Comparison of ENCODE assay signal across 20 cellular contexts in the genomic region with DNA sequence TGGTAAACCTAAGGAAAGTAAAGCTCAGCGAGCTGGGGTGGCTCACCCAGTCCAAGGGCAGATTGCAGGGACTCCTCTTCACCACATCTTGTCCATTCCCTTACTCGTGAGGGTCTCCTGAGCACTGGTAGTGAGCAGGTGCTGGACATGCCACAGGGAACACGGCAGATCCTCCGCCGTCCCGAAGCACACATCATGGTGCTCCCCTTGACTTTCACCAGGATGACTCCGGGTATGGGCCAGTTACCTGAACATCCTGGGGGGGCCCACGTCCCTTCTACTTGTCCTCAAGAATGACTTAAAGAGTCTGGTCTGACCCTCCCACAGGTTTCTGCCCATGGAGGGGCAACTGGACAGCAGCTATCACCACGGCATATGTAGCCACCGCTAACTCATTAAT. TPM values are rescaled to one million over a fixed set of nuclear protein-coding genes. Genes with fewer than 3 reads are reported as not detected.
DNase-seq lines count a peak whose midpoint lies in the region; ATAC-seq, FAIRE-seq and TF ChIP-seq lines count a peak whose summit lies in the region.
"Had no signal": no experiment of that assay in that cellular context is flagged by ENCODE, and none has a peak within 500 bp of the region (broad histone marks: within the 10 kb centered on the region; RNA-seq: fewer than 3 reads in every experiment).

No MANE protein-coding gene starts in this region.

- H3K4me1 ChIP-seq in right atrium auricular region (no peaks in the 10 kb centered on the region), endothelial cell of umbilical vein (ENCODE audit: control insufficient read depth, extremely low read depth, insufficient read depth, low read length) (no peaks in the 10 kb centered on the region)
- H3K4me1 ChIP-seq: Caco-2 had no signal

- no peak overlapping the region for H3K4me3 Mint-ChIP-seq in progenitor cell of endocrine pancreas (ENCODE audit: low read depth)
- H3K4me3 Mint-ChIP-seq: CD14-positive monocyte, HFFc6 had no signal

- peak; percentile 28 for DNase-seq in Right ventricle myocardium inferior (ENCODE audit: missing footprints)
- no peak for DNase-seq in right atrium auricular region (ENCODE audit: low spot score)
- no peak for DNase-seq in GM12892 (ENCODE audit: insufficient read length)
- DNase-seq in endothelial cell of umbilical vein (ENCODE audit: low read depth, low spot score): no peak
- DNase-seq in progenitor cell of endocrine pancreas (ENCODE audit: low spot score, unreplicated experiment): no peak
- DNase-seq in putamen (ENCODE audit: low spot score): no peak
- DNase-seq in CD1c-positive myeloid dendritic cell (ENCODE audit: extremely low spot score): no peak
- DNase-seq: DMS53, HFFc6, NCI-H1092, NCI-H146, NCI-H2081, NCI-H510A, NCI-H82 had no signal

- no peaks in the 10 kb centered on the region for H3K79me2 ChIP-seq in endothelial cell of umbilical vein (ENCODE audit: control insufficient read depth, insufficient read depth, low read length)

- H3K27me3 Mint-ChIP-seq in progenitor cell of endocrine pancreas: no peaks in the 10 kb centered on the region

- no peak overlapping the region for H2AFZ ChIP-seq in endothelial cell of umbilical vein (ENCODE audit: low read depth, low read length)

- H3K9me3 ChIP-seq in right atrium auricular region (no peaks in the 10 kb centered on the region), endothelial cell of umbilical vein (replicated peaks; ENCODE audit: control insufficient read depth, insufficient read depth, low read length) (no peaks in the 10 kb centered on the region)
- H3K9me3 ChIP-seq: Caco-2 had no signal

- no peaks in the 10 kb centered on the region for H3K4me1 Mint-ChIP-seq in progenitor cell of endocrine pancreas (ENCODE audit: low read depth)
- H3K4me1 Mint-ChIP-seq: CD14-positive monocyte had no signal

- POLR2A ChIA-PET in endothelial cell of umbilical vein (lab: Charles Lee): no interaction called here

- no peak overlapping the region for H3K4me2 ChIP-seq in endothelial cell of umbilical vein (ENCODE audit: insufficient read depth, low read length)

- no peak overlapping the region for H3K27ac ChIP-seq in right atrium auricular region
- no peak overlapping the region for H3K27ac ChIP-seq in endothelial cell of umbilical vein (ENCODE audit: insufficient read depth, low read depth, low read length)

- H4K20me1 ChIP-seq in endothelial cell of umbilical vein (replicated peaks; ENCODE audit: control insufficient read depth, extremely low read depth, insufficient read depth, low read length): no peaks in the 10 kb centered on the region

- TF ChIP-seq CTCF in right atrium auricular region (IDR thresholded peaks at IDR 0.05) (no peak), endothelial cell of umbilical vein (IDR thresholded peaks at IDR 0.05; ENCODE audit: extremely low read depth in 1 of 2, insufficient read depth in 1 of 2, low read depth in 1 of 2, low read length in 2 of 2) (no peak), progenitor cell of endocrine pancreas (IDR thresholded peaks at IDR 0.05; ENCODE audit: unreplicated experiment) (no peak)

- H3K9ac ChIP-seq in endothelial cell of umbilical vein (replicated peaks; ENCODE audit: extremely low read depth, insufficient read depth, low read length): no peak overlapping the region

- ATAC-seq in Right ventricle myocardium inferior (no peak), GM21825 (IDR thresholded peaks at IDR 0.05; ENCODE audit: unreplicated experiment) (no peak)

- H3K9me1 ChIP-seq in endothelial cell of umbilical vein (replicated peaks; ENCODE audit: control insufficient read depth, extremely low read depth, insufficient read depth, low read length): no peaks in the 10 kb centered on the region

- H3K9me3 Mint-ChIP-seq in progenitor cell of endocrine pancreas (ENCODE audit: low read depth): no peaks in the 10 kb centered on the region
- H3K9me3 Mint-ChIP-seq: CD14-positive monocyte, HFFc6 had no signal

- dilution Hi-C loops in endothelial cell of umbilical vein (cut with MboI; ENCODE audit: extremely low pct_ligation_motif_present, low sequenced_read_pairs): no loop called here

- H3K27ac Mint-ChIP-seq in progenitor cell of endocrine pancreas: peak overlapping the region; percentile 52
- H3K27ac Mint-ChIP-seq: CD14-positive monocyte, HFFc6 had no signal

- peaks cover 18% of the 10 kb centered on the region for H3K36me3 ChIP-seq in right atrium auricular region
- H3K36me3 ChIP-seq in endothelial cell of umbilical vein (ENCODE audit: control insufficient read depth in 2 of 2, extremely low read depth in 1 of 2, insufficient read depth in 2 of 2, low read length in 2 of 2): peaks cover 0 to 11% of the 10 kb centered on the region in 2 experiments

- BruUV-seq in endothelial cell of umbilical vein (replicated peaks; lab: Mats Ljungman, UMichigan): no TSS peak

- H3K27me3 ChIP-seq in right atrium auricular region: no peaks in the 10 kb centered on the region
- H3K27me3 ChIP-seq in endothelial cell of umbilical vein (ENCODE audit: control insufficient read depth in 2 of 2, insufficient read depth in 2 of 2, low read length in 2 of 2): no peaks in the 10 kb centered on the region

- no peak for FAIRE-seq in GM12892 (lab: Jason Lieb, UNC)
- FAIRE-seq in endothelial cell of umbilical vein (lab: Jason Lieb, UNC): peak; percentile 66
- FAIRE-seq: GM19239, H54 had no signal

- TF ChIP-seq POLR2A in GM12892 (IDR thresholded peaks at IDR 0.05; ENCODE audit: low read depth, low read length) (peak; percentile 39; the same call in 1 of the 2 replicates), endothelial cell of umbilical vein (IDR thresholded peaks at IDR 0.05; ENCODE audit: low read depth, low read length) (no peak)

- H3K4me3 ChIP-seq in right atrium auricular region (no peak overlapping the region), endothelial cell of umbilical vein (replicated peaks in 1 of 3; ENCODE audit: insufficient read depth in 1 of 3, low read depth in 1 of 3, low read length in 3 of 3) (no peak overlapping the region)

- CTCF ChIA-PET in endothelial cell of umbilical vein (lab: Charles Lee): interaction anchor here (0.6 to 3.4 kb wide), 8 partner anchors 14 to 331 kb away, joined by 3 to 32 read pairs (median 4); a partner anchor contains a TSS

- peaks cover 1% of the 10 kb centered on the region for H3K36me3 Mint-ChIP-seq in progenitor cell of endocrine pancreas (ENCODE audit: insufficient read depth)

- intact Hi-C loops in Right ventricle myocardium inferior (cut with DNase I) (no loop called here), endothelial cell of umbilical vein (cut with micrococcal nuclease) (loop anchor here (2.0 kb wide), 2 partner anchors 14 to 58 kb away; a partner anchor contains a TSS)

RNA-seq across cellular contexts. Expression of a gene that starts 8.0 kb away (rescaled TPM):
- total RNA-seq in Right ventricle myocardium inferior (172 TPM), right atrium auricular region (100 to 1,000 TPM; 196 to 213 TPM), endothelial cell of umbilical vein (322 and 342 TPM in 2 replicates), progenitor cell of endocrine pancreas (500 and 503 TPM in 2 replicates)
- polyA plus RNA-seq in GM12892 (2012; ENCODE audit: missing spikeins): 146 TPM
- 94.0 and 95.0 TPM in 2 replicates for polyA plus RNA-seq in endothelial cell of umbilical vein
- 72.5 and 73.7 TPM in 2 replicates for polyA plus RNA-seq in endothelial cell of umbilical vein (2011; cell fraction: cytosol; rRNA removed)
- 271 and 349 TPM in 2 replicates for polyA plus RNA-seq in endothelial cell of umbilical vein (2011; cell fraction: nucleus; rRNA removed)
- 156 and 202 TPM in 2 replicates for polyA plus RNA-seq in endothelial cell of umbilical vein (2012)
- polyA minus RNA-seq in endothelial cell of umbilical vein: 107 and 134 TPM in 2 replicates
- 55.6 TPM for polyA minus RNA-seq in endothelial cell of umbilical vein (2011; cell fraction: cytosol; rRNA and poly(A)+ RNA removed)
- 177 and 197 TPM in 2 replicates for polyA minus RNA-seq in endothelial cell of umbilical vein (2011; cell fraction: nucleus; rRNA and poly(A)+ RNA removed)

RNA-seq across cellular contexts. Expression of a gene that starts 16.7 kb away (rescaled TPM):
- 11.3 TPM for total RNA-seq in Right ventricle myocardium inferior
- 10 to 100 TPM; 19.4 to 20.4 TPM for total RNA-seq in right atrium auricular region
- 27.8 TPM for polyA plus RNA-seq in GM12892 (2012; ENCODE audit: missing spikeins)
- 43.3 and 48.5 TPM in 2 replicates for total RNA-seq in endothelial cell of umbilical vein
- 44.0 and 51.6 TPM in 2 replicates for polyA plus RNA-seq in endothelial cell of umbilical vein
- 45.1 and 45.7 TPM in 2 replicates for polyA plus RNA-seq in endothelial cell of umbilical vein (2011; cell fraction: cytosol; rRNA removed)
- 109 and 123 TPM in 2 replicates for polyA plus RNA-seq in endothelial cell of umbilical vein (2011; cell fraction: nucleus; rRNA removed)
- polyA plus RNA-seq in endothelial cell of umbilical vein (2012): 38.6 and 49.2 TPM in 2 replicates
- polyA minus RNA-seq in endothelial cell of umbilical vein: 46.8 and 52.0 TPM in 2 replicates
- polyA minus RNA-seq in endothelial cell of umbilical vein (2011; cell fraction: cytosol; rRNA and poly(A)+ RNA removed): 18.9 TPM
- 23.0 and 36.3 TPM in 2 replicates for polyA minus RNA-seq in endothelial cell of umbilical vein (2011; cell fraction: nucleus; rRNA and poly(A)+ RNA removed)
- total RNA-seq in progenitor cell of endocrine pancreas: 12.7 and 13.3 TPM in 2 replicates

RNA-seq across cellular contexts. Expression of a gene that starts 24.0 kb away (rescaled TPM):
- total RNA-seq in Right ventricle myocardium inferior (8.4 TPM), right atrium auricular region (1 to 10 TPM; 7.2 to 9.8 TPM), endothelial cell of umbilical vein (41.1 and 41.6 TPM in 2 replicates), progenitor cell of endocrine pancreas (54.6 and 61.5 TPM in 2 replicates)
- polyA plus RNA-seq in GM12892 (2012; ENCODE audit: missing spikeins): 9.5 TPM
- 43.1 and 48.8 TPM in 2 replicates for polyA plus RNA-seq in endothelial cell of umbilical vein
- 28.8 and 36.8 TPM in 2 replicates for polyA plus RNA-seq in endothelial cell of umbilical vein (2011; cell fraction: cytosol; rRNA removed)
- polyA plus RNA-seq in endothelial cell of umbilical vein (2011; cell fraction: nucleus; rRNA removed): 60.0 and 60.6 TPM in 2 replicates
- polyA plus RNA-seq in endothelial cell of umbilical vein (2012): 36.0 and 40.6 TPM in 2 replicates
- polyA minus RNA-seq in endothelial cell of umbilical vein: 25.7 and 26.5 TPM in 2 replicates
- polyA minus RNA-seq in endothelial cell of umbilical vein (2011; cell fraction: cytosol; rRNA and poly(A)+ RNA removed): 30.1 TPM
- 12.9 and 19.6 TPM in 2 replicates for polyA minus RNA-seq in endothelial cell of umbilical vein (2011; cell fraction: nucleus; rRNA and poly(A)+ RNA removed)

RNA-seq across cellular contexts. Expression of a gene that starts 26.5 kb away (rescaled TPM):
- total RNA-seq in Right ventricle myocardium inferior: 179 TPM
- 10 to 100 TPM; 17.8 to 84.7 TPM for total RNA-seq in right atrium auricular region
- polyA plus RNA-seq in GM12892 (2012; ENCODE audit: missing spikeins): 0.70 TPM
- 0.39 and 0.62 TPM in 2 replicates for total RNA-seq in endothelial cell of umbilical vein
- polyA plus RNA-seq in endothelial cell of umbilical vein: 0.10 and 0.11 TPM in 2 replicates
- 0.06 and 0.07 TPM in 2 replicates for polyA plus RNA-seq in endothelial cell of umbilical vein (2011; cell fraction: cytosol; rRNA removed)
- 0.83 and 0.91 TPM in 2 replicates for polyA plus RNA-seq in endothelial cell of umbilical vein (2011; cell fraction: nucleus; rRNA removed)
- 0.16 and 0.37 TPM in 2 replicates for polyA plus RNA-seq in endothelial cell of umbilical vein (2012)
- polyA minus RNA-seq in endothelial cell of umbilical vein: 0.41 and 0.47 TPM in 2 replicates
- polyA minus RNA-seq in endothelial cell of umbilical vein (2011; cell fraction: cytosol; rRNA and poly(A)+ RNA removed): not detected
- 0.72 and 1.4 TPM in 2 replicates for polyA minus RNA-seq in endothelial cell of umbilical vein (2011; cell fraction: nucleus; rRNA and poly(A)+ RNA removed)
- 1.4 and 1.6 TPM in 2 replicates for total RNA-seq in progenitor cell of endocrine pancreas

RNA-seq across cellular contexts. Expression of a gene that starts 42.4 kb away (rescaled TPM):
- total RNA-seq in Right ventricle myocardium inferior (46.8 TPM), right atrium auricular region (10 to 100 TPM; 28.1 to 30.4 TPM), endothelial cell of umbilical vein (1.1 and 2.3 TPM in 2 replicates), progenitor cell of endocrine pancreas (0.53 and 0.73 TPM in 2 replicates)
- 2.4 TPM for polyA plus RNA-seq in GM12892 (2012; ENCODE audit: missing spikeins)
- polyA plus RNA-seq in endothelial cell of umbilical vein: 1.2 and 2.1 TPM in 2 replicates
- 0.79 and 0.80 TPM in 2 replicates for polyA plus RNA-seq in endothelial cell of umbilical vein (2011; cell fraction: cytosol; rRNA removed)
- polyA plus RNA-seq in endothelial cell of umbilical vein (2011; cell fraction: nucleus; rRNA removed): 4.5 and 7.5 TPM in 2 replicates
- 0.44 and 2.1 TPM in 2 replicates for polyA plus RNA-seq in endothelial cell of umbilical vein (2012)
- 2.1 and 2.8 TPM in 2 replicates for polyA minus RNA-seq in endothelial cell of umbilical vein
- not detected for polyA minus RNA-seq in endothelial cell of umbilical vein (2011; cell fraction: cytosol; rRNA and poly(A)+ RNA removed)
- 1.2 and 1.3 TPM in 2 replicates for polyA minus RNA-seq in endothelial cell of umbilical vein (2011; cell fraction: nucleus; rRNA and poly(A)+ RNA removed)
- total RNA-seq: MCF 10A had no signal
